ENCODE assay signal across 8 cellular contexts in genomic region chr12:12562016-12562483, GRCh38. TPM values are rescaled to one million over a fixed set of nuclear protein-coding genes. Genes with fewer than 3 reads are reported as not detected.
DNase-seq lines count a peak whose midpoint lies in the region; ATAC-seq lines count a peak whose summit lies in the region.

No MANE protein-coding gene starts in this region.

- peak overlapping the region; percentile 89 for H2BK120ac ChIP-seq in mesenchymal stem cell (ENCODE audit: low read depth, low read length)

- no peaks in the 10 kb centered on the region for H3K27me3 ChIP-seq in HUES48 (ENCODE audit: control insufficient read depth, insufficient read depth, low read length)
- H3K27me3 ChIP-seq in ectodermal cell (ENCODE audit: control insufficient read depth, insufficient read depth, low read length, poor library complexity, severe bottlenecking) = no peaks in the 10 kb centered on the region
- H3K27me3 ChIP-seq in mesenchymal stem cell (ENCODE audit: control insufficient read depth in 1 of 2, insufficient read depth in 1 of 2, low read length in 2 of 2) = no peaks in the 10 kb centered on the region

- ATAC-seq in GM18511 (IDR thresholded peaks at IDR 0.05; ENCODE audit: unreplicated experiment) (no peak), GM18520 (IDR thresholded peaks at IDR 0.05; ENCODE audit: unreplicated experiment) (no peak)

- 0% methylated on average over 39 of the region's 45 CpGs for WGBS in ectodermal cell, 2 experiments
- WGBS in mesenchymal stem cell = 0% methylated on average over 14 of the region's 45 CpGs

- H3K9me3 Mint-ChIP-seq in activated CD4-positive, alpha-beta T cell treated with anti-CD3 and anti-CD28 coated beads, Interleukin-2, amount 10 ng/mL, durations not matched to agents 7 days and 5 days = peaks cover 3% of the 10 kb centered on the region

- H3K36me3 ChIP-seq in HUES48 (ENCODE audit: control insufficient read depth, insufficient read depth, low read length) (no peaks in the 10 kb centered on the region), ectodermal cell (ENCODE audit: control insufficient read depth, insufficient read depth, low read length) (no peaks in the 10 kb centered on the region), mesenchymal stem cell (ENCODE audit: control insufficient read depth in 1 of 2, insufficient read depth in 2 of 2, low read depth in 1 of 2, low read length in 2 of 2) (no peaks in the 10 kb centered on the region)

- H2BK5ac ChIP-seq in mesenchymal stem cell (ENCODE audit: low read depth, low read length, poor library complexity, severe bottlenecking) = peak overlapping the region; percentile 89

- H3K27me3 Mint-ChIP-seq in activated CD4-positive, alpha-beta T cell treated with anti-CD3 and anti-CD28 coated beads, Interleukin-2, amount 10 ng/mL, durations not matched to agents 7 days and 5 days = peaks cover under 1% of the 10 kb centered on the region

- peak overlapping the region; percentile 41 to 98 for H3K18ac ChIP-seq in mesenchymal stem cell (ENCODE audit: low read depth in 1 of 2, low read length in 2 of 2)

- H3K27ac Mint-ChIP-seq in activated CD4-positive, alpha-beta T cell treated with anti-CD3 and anti-CD28 coated beads, Interleukin-2, amount 10 ng/mL, durations not matched to agents 7 days and 5 days = peak overlapping the region; percentile 96

- DNase-seq in D341Med (ENCODE audit: low spot score) (peak; percentile 77), mesenchymal stem cell (peak; percentile 58)
- peak; percentile 44 for DNase-seq in activated CD4-positive, alpha-beta T cell treated with anti-CD3 and anti-CD28 coated beads, Interleukin-2, amount 10 ng/mL, durations not matched to agents 7 days and 5 days

- no peak overlapping the region for H3K23ac ChIP-seq in mesenchymal stem cell (ENCODE audit: low read length in 2 of 2)

- CTCF ChIA-PET in activated CD4-positive, alpha-beta T cell treated with anti-CD3 and anti-CD28 coated beads, Interleukin-2, amount 10 ng/mL, durations not matched to agents 7 days and 5 days (lab: Charles Lee) = interaction anchor here (1.4 to 2.7 kb wide), 5 partner anchors 16 to 203 kb away, joined by 3 to 10 read pairs (median 7); no protein-coding TSS in a partner anchor

- H3K4me1 Mint-ChIP-seq in activated CD4-positive, alpha-beta T cell treated with anti-CD3 and anti-CD28 coated beads, Interleukin-2, amount 10 ng/mL, durations not matched to agents 7 days and 5 days = peaks cover 42% of the 10 kb centered on the region

- peak overlapping the region; percentile 96 for H3K27ac ChIP-seq in HUES48 (ENCODE audit: low read depth, low read length)
- peak overlapping the region; percentile 93 for H3K27ac ChIP-seq in ectodermal cell (ENCODE audit: insufficient read depth, low read depth, low read length, poor library complexity, severe bottlenecking)
- peak overlapping the region; percentile 84 for H3K27ac ChIP-seq in mesenchymal stem cell (ENCODE audit: low read length, poor library complexity, severe bottlenecking)
- H3K27ac ChIP-seq in temporal lobe (ENCODE audit: low read depth, low read length) = peak overlapping the region; percentile 92

- peaks cover 15% of the 10 kb centered on the region for H3K36me3 Mint-ChIP-seq in activated CD4-positive, alpha-beta T cell treated with anti-CD3 and anti-CD28 coated beads, Interleukin-2, amount 10 ng/mL, durations not matched to agents 7 days and 5 days (ENCODE audit: low read depth)

- peak overlapping the region in 1 of 2 experiments; percentile 77 for H2BK12ac ChIP-seq in mesenchymal stem cell (ENCODE audit: low read length in 2 of 2)

- peak overlapping the region; percentile 99 for H3K4me2 ChIP-seq in mesenchymal stem cell (ENCODE audit: low read length, poor library complexity, severe bottlenecking)

- H3K4me1 ChIP-seq in HUES48 (ENCODE audit: control insufficient read depth, insufficient read depth, low read length) = peaks cover 36% of the 10 kb centered on the region
- no peaks in the 10 kb centered on the region for H3K4me1 ChIP-seq in ectodermal cell (ENCODE audit: control insufficient read depth, insufficient read depth, low read length)
- no peaks in the 10 kb centered on the region for H3K4me1 ChIP-seq in mesenchymal stem cell (ENCODE audit: control insufficient read depth, insufficient read depth, low read depth, low read length)

- peak overlapping the region; percentile 92 for H4K91ac ChIP-seq in mesenchymal stem cell (ENCODE audit: low read length)

- H3K4ac ChIP-seq in mesenchymal stem cell (ENCODE audit: low read depth in 1 of 2, low read length in 2 of 2) = peak overlapping the region; percentile 75 to 92

- peak overlapping the region; percentile 33 for H2AFZ ChIP-seq in mesenchymal stem cell (ENCODE audit: low read depth, low read length)

- H3K79me1 ChIP-seq in mesenchymal stem cell (replicated peaks; ENCODE audit: low read length, poor library complexity, severe bottlenecking) = peaks cover 8% of the 10 kb centered on the region

- H3K4me3 ChIP-seq in HUES48 (ENCODE audit: low read depth, low read length) = peak overlapping the region; percentile 79
- peak overlapping the region; percentile 75 for H3K4me3 ChIP-seq in ectodermal cell (ENCODE audit: insufficient read depth, low read depth, low read length)
- H3K4me3 ChIP-seq in mesenchymal stem cell (ENCODE audit: insufficient read depth in 1 of 2, low read depth in 1 of 2, low read length in 2 of 2) = peak overlapping the region; percentile 88 to 89

- peak overlapping the region in 1 of 2 experiments; percentile 65 for H3K14ac ChIP-seq in mesenchymal stem cell (ENCODE audit: low read length in 2 of 2)

- peak overlapping the region; percentile 90 for H3K9ac ChIP-seq in HUES48 (ENCODE audit: low read depth, low read length)
- H3K9ac ChIP-seq in mesenchymal stem cell (ENCODE audit: low read length) = peak overlapping the region; percentile 97

- H3K9me3 ChIP-seq in HUES48 (ENCODE audit: control insufficient read depth, insufficient read depth, low read length) (peaks cover 8% of the 10 kb centered on the region), ectodermal cell (ENCODE audit: control insufficient read depth, low read length) (no peaks in the 10 kb centered on the region), mesenchymal stem cell (ENCODE audit: control insufficient read depth, low read length) (peaks cover 2% of the 10 kb centered on the region)

- peak overlapping the region; percentile 94 for H2BK15ac ChIP-seq in mesenchymal stem cell (ENCODE audit: low read depth, poor library complexity, severe bottlenecking)

- POLR2A ChIA-PET in activated CD4-positive, alpha-beta T cell treated with anti-CD3 and anti-CD28 coated beads, Interleukin-2, amount 10 ng/mL, durations not matched to agents 7 days and 5 days (lab: Charles Lee) = no interaction called here

- H3K4me3 Mint-ChIP-seq in activated CD4-positive, alpha-beta T cell treated with anti-CD3 and anti-CD28 coated beads, Interleukin-2, amount 10 ng/mL, durations not matched to agents 7 days and 5 days = peak overlapping the region; percentile 85

- peak overlapping the region; percentile 85 for H4K8ac ChIP-seq in mesenchymal stem cell (ENCODE audit: low read length)

- H2AK5ac ChIP-seq in mesenchymal stem cell (ENCODE audit: low read length, severe bottlenecking) = no peak overlapping the region

RNA-seq across cellular contexts. Expression of gene DUSP16, which starts 0.6 kb away (rescaled TPM):
- total RNA-seq in activated CD4-positive, alpha-beta T cell treated with anti-CD3 and anti-CD28 coated beads, Interleukin-2, amount 10 ng/mL, durations not matched to agents 7 days and 5 days = 10 to 100 TPM; 33.6 to 35.9 TPM
- 25.1 TPM for polyA plus RNA-seq in ectodermal cell (2013, experiment 1 of 4)
- polyA plus RNA-seq in ectodermal cell (2013, experiment 2 of 4) = 22.9 TPM
- polyA plus RNA-seq in ectodermal cell (2013, experiment 3 of 4) = 16.5 TPM
- polyA plus RNA-seq in ectodermal cell (2013, experiment 4 of 4) = 19.0 TPM
- polyA plus RNA-seq in mesenchymal stem cell (2013, experiment 1 of 2) = 6.2 TPM
- polyA plus RNA-seq in mesenchymal stem cell (2013, experiment 2 of 2) = 6.2 TPM
- 10.6 TPM for total RNA-seq in temporal lobe

RNA-seq across cellular contexts. Expression of gene CREBL2, which starts 49.6 kb away (rescaled TPM):
- 10 to 100 TPM; 18.2 to 21.2 TPM for total RNA-seq in activated CD4-positive, alpha-beta T cell treated with anti-CD3 and anti-CD28 coated beads, Interleukin-2, amount 10 ng/mL, durations not matched to agents 7 days and 5 days
- 22.8 TPM for polyA plus RNA-seq in ectodermal cell (2013, experiment 1 of 4)
- 29.7 TPM for polyA plus RNA-seq in ectodermal cell (2013, experiment 2 of 4)
- polyA plus RNA-seq in ectodermal cell (2013, experiment 3 of 4) = 21.6 TPM
- 25.0 TPM for polyA plus RNA-seq in ectodermal cell (2013, experiment 4 of 4)
- 18.3 TPM for polyA plus RNA-seq in mesenchymal stem cell (2013, experiment 1 of 2)
- polyA plus RNA-seq in mesenchymal stem cell (2013, experiment 2 of 2) = 19.9 TPM
- total RNA-seq in temporal lobe = 24.3 TPM
